In genomic region chr9:20658677-20659473, GRCh38 we compare ENCODE assay signal across 8 cellular contexts.
DNase-seq lines count a peak whose midpoint lies in the region; ATAC-seq and TF ChIP-seq lines count a peak whose summit lies in the region.

No MANE protein-coding gene starts in this region.

- no peaks in the 10 kb centered on the region for H3K4me1 Mint-ChIP-seq in central memory CD8-positive, alpha-beta T cell

- H3K27me3 ChIP-seq in mucosa of rectum (ENCODE audit: control insufficient read depth in 2 of 2, insufficient read depth in 2 of 2, low read length in 2 of 2): no peaks in the 10 kb centered on the region

- no peaks in the 10 kb centered on the region for H3K36me3 ChIP-seq in mucosa of rectum (ENCODE audit: control insufficient read depth in 2 of 2, insufficient read depth in 2 of 2, low read length in 2 of 2)

- no peak for TF ChIP-seq CTCF in C4-2B (conservative IDR thresholded peaks at IDR 0.05)

- peak overlapping the region; percentile 77 to 81 for H3K4me3 ChIP-seq in mucosa of rectum (ENCODE audit: low read length in 2 of 2)

- H3K27ac Mint-ChIP-seq in central memory CD8-positive, alpha-beta T cell (ENCODE audit: low read depth): peak overlapping the region; percentile 60

- peak; percentile 57 for DNase-seq in KBM-7
- DNase-seq in central memory CD8-positive, alpha-beta T cell (ENCODE audit: low spot score in 2 of 2): no peak
- no peak for DNase-seq in RKO (ENCODE audit: low spot score)
- no peak for DNase-seq in anterior cingulate cortex (lab: John Stamatoyannopoulos, UW)

- H3K4me3 Mint-ChIP-seq in central memory CD8-positive, alpha-beta T cell: no peak overlapping the region

- H3K9me3 Mint-ChIP-seq in central memory CD8-positive, alpha-beta T cell: no peaks in the 10 kb centered on the region

- peak; percentile 28 for ATAC-seq in central memory CD8-positive, alpha-beta T cell (replicated peaks; ENCODE audit: extremely low read depth, poor library complexity, severe bottlenecking)
- ATAC-seq in HG03457 (IDR thresholded peaks at IDR 0.05; ENCODE audit: unreplicated experiment) (no peak), GM21390 (IDR thresholded peaks at IDR 0.05; ENCODE audit: unreplicated experiment) (no peak)

- peak overlapping the region; percentile 74 for H3K27ac ChIP-seq in C4-2B
- H3K27ac ChIP-seq in mucosa of rectum (ENCODE audit: low read depth in 2 of 2, low read length in 2 of 2): peak overlapping the region in 1 of 2 donors; percentile 58

- H3K27me3 Mint-ChIP-seq in central memory CD8-positive, alpha-beta T cell: no peaks in the 10 kb centered on the region

- in situ Hi-C loops in KBM-7 (cut with MboI; ENCODE audit: low pct_unique_long_range_greater_than_20kb, low sequenced_read_pairs): no loop called here

- H3K9ac ChIP-seq in mucosa of rectum (ENCODE audit: low read depth in 1 of 2, low read length in 2 of 2): peak overlapping the region in 1 of 2 donors; percentile 51

- peaks cover 0 to 3% of the 10 kb centered on the region in 2 donors for H3K4me1 ChIP-seq in mucosa of rectum (ENCODE audit: control insufficient read depth in 2 of 2, insufficient read depth in 2 of 2, low read length in 2 of 2)

- peaks cover 6% of the 10 kb centered on the region for H3K36me3 Mint-ChIP-seq in central memory CD8-positive, alpha-beta T cell (ENCODE audit: insufficient read depth)

- no peaks in the 10 kb centered on the region for H3K9me3 ChIP-seq in mucosa of rectum (ENCODE audit: control insufficient read depth in 2 of 2, low read length in 2 of 2)
